In the genomic region with DNA sequence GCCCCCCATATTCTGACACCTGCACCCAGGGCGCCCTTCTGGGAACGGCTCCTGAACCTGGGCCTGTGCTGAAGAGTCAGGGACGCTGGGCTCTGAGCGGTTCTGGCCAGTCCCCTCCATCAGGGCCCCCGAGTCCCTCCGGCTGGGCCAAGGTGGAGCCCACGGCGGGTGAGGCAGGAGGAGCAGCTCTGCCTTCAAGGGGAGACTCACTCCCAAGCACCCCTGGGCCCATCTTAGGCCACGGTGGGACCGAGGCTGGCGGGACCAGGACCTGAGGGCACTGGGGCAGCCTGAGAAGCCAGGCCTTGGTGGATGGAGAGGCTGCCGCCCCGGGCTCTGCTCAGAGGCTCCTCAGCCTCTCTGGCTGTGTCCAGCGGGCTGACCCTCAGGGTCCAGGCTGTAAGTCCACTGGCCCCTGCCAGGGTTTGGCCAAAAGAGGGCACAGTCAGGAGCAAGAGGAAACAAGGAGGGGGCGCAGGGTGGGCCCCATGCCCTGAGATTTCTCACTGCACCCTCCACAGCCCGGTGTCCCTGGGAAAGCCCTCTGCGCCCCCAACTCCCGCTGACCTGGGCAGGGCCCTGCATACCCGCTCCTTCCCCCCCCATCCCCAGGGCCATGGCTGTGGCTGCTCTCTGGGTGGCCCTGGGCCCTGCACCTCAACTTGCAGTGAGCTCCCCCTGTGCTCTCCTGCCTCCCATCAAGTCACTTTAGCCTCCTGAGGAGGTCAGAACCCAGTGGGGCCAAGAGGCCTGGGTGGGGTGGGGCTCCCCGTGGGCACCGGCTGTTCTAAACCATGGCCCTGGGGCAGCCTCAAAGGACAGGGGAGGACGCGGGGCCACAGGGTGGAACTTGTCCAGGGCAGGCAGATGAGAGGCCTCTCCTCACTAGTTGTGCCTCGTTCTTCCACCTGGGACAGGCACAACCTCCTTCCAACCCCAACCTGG, we compare ENCODE assay signal across 17 cellular contexts.
"Had no signal": no experiment of that assay in that cellular context is flagged by ENCODE, and none has a peak within 500 bp of the region (broad histone marks: within the 10 kb centered on the region; RNA-seq: fewer than 3 reads in every experiment).

No MANE protein-coding gene starts in this region.

- ATAC-seq: activated CD8-positive, alpha-beta T cell treated with anti-CD3 and anti-CD28 coated beads, Interleukin-2, amount 10 ng/mL, durations not matched to agents 7 days and 5 days; activated naive CD8-positive, alpha-beta T cell treated with anti-CD3 and anti-CD28 coated beads, Interleukin-2, amount 50 U/mL, for 24 hours had no signal

- DNase-seq: activated CD4-positive, alpha-beta T cell treated with anti-CD3 and anti-CD28 coated beads, Interleukin-2, amount 10 ng/mL, durations not matched to agents 24 days and 14 days; activated CD8-positive, alpha-beta memory T cell treated with anti-CD3 and anti-CD28 coated beads, Interleukin-2, amount 50 U/mL, for 48 hours; activated CD8-positive, alpha-beta T cell treated with anti-CD3 and anti-CD28 coated beads, Interleukin-2, amount 10 ng/mL, durations not matched to agents 7 days and 5 days; activated effector memory CD4-positive, alpha-beta T cell treated with Interleukin-2 at 50 U/mL for 16 hours; activated naive CD4-positive, alpha-beta T cell treated with anti-CD3 and anti-CD28 coated beads, Interleukin-2, amount 10 ng/mL, durations not matched to agents 7 days and 5 days; activated naive CD8-positive, alpha-beta T cell treated with anti-CD3 and anti-CD28 coated beads, Interleukin-2, amount 50 U/mL, for 24 hours; activated T-cell treated with anti-CD3 and anti-CD28 coated beads, Interleukin-2, amount 50 U/mL, for 48 hours; aorta; brain microvascular endothelial cell; kidney glomerular epithelial cell; mesenchymal stem cell; nucleus accumbens; retina; T1000 had no signal

- H3K27me3 ChIP-seq: brain microvascular endothelial cell had no signal

- H3K4me3 ChIP-seq: coronary artery, thoracic aorta had no signal

- H3K36me3 ChIP-seq: brain microvascular endothelial cell, thoracic aorta had no signal

- FAIRE-seq: frontal cortex had no signal

- H3K27ac ChIP-seq: brain microvascular endothelial cell, coronary artery, thoracic aorta had no signal
